14 cellular contexts compared by ENCODE assay signal in genomic region chr14:68286667-68287066, GRCh38.
DNase-seq lines count a peak whose midpoint lies in the region; ATAC-seq and TF ChIP-seq lines count a peak whose summit lies in the region.
"Had no signal": no experiment of that assay in that cellular context is flagged by ENCODE, and none has a peak within 500 bp of the region (broad histone marks: within the 10 kb centered on the region; RNA-seq: fewer than 3 reads in every experiment).

No MANE protein-coding gene starts in this region.

- ATAC-seq in RWPE2 (ENCODE audit: low read depth), result peak; percentile 94
- ATAC-seq in esophagus mucosa, result peak; percentile 34
- peak; percentile 49 for ATAC-seq in stimulated activated effector memory CD8-positive, alpha-beta T cell treated with anti-CD3 and anti-CD28 coated beads, Interleukin-12 subunit alpha, Interleukin-12 subunit beta, amount 100 ng/mL, for 72 hours
- ATAC-seq in HG03175 (IDR thresholded peaks at IDR 0.05; ENCODE audit: unreplicated experiment), result no peak

- peaks cover 50% of the 10 kb centered on the region for H3K4me1 Mint-ChIP-seq in T-helper 2 cell treated with Interferon-gamma antibody and Interleukin-4, amounts not matched to agents 5 μg/mL and 100 μg/mL, for 36 hours (ENCODE audit: low read depth)
- peaks cover 64% of the 10 kb centered on the region for H3K4me1 Mint-ChIP-seq in stimulated activated effector memory CD8-positive, alpha-beta T cell treated with anti-CD3 and anti-CD28 coated beads, Interleukin-12 subunit alpha, Interleukin-12 subunit beta, amount 100 ng/mL, for 72 hours

- H3K9me3 ChIP-seq in RWPE2 (ENCODE audit: severe bottlenecking), result no peaks in the 10 kb centered on the region
- H3K9me3 ChIP-seq: Caco-2, neutrophil had no signal

- no peak for DNase-seq in T-helper 2 cell treated with Interferon-gamma antibody and Interleukin-4, amounts not matched to agents 5 μg/mL and 100 μg/mL, for 36 hours (ENCODE audit: low spot score)
- DNase-seq in T-helper 2 cell, result no peak
- DNase-seq in RWPE2 (ENCODE audit: low spot score), result no peak
- no peak for DNase-seq in stimulated activated effector memory CD8-positive, alpha-beta T cell treated with anti-CD3 and anti-CD28 coated beads, Interleukin-12 subunit alpha, Interleukin-12 subunit beta, amount 100 ng/mL, for 72 hours (ENCODE audit: low spot score in 2 of 2)
- no peak for DNase-seq in ACHN
- no peak for DNase-seq in KG1 (lab: John Stamatoyannopoulos, UW)
- DNase-seq: activated CD4-positive, CD25-positive, alpha-beta regulatory T cell treated with anti-CD3 and anti-CD28 coated beads, Interleukin-2, amount 50 U/mL, for 72 hours; Caco-2 had no signal

- no peaks in the 10 kb centered on the region for H3K27me3 ChIP-seq in RWPE2 (ENCODE audit: insufficient read depth, poor library complexity, severe bottlenecking)

- H3K4me3 ChIP-seq in RWPE2 (ENCODE audit: severe bottlenecking), result no peak overlapping the region
- H3K4me3 ChIP-seq: lung had no signal

- no peaks in the 10 kb centered on the region for H3K36me3 ChIP-seq in RWPE2 (ENCODE audit: low read depth)
- H3K36me3 ChIP-seq: neutrophil had no signal

- H3K27ac Mint-ChIP-seq in T-helper 2 cell treated with Interferon-gamma antibody and Interleukin-4, amounts not matched to agents 5 μg/mL and 100 μg/mL, for 36 hours, result no peak overlapping the region
- peak overlapping the region; percentile 92 for H3K27ac Mint-ChIP-seq in stimulated activated effector memory CD8-positive, alpha-beta T cell treated with anti-CD3 and anti-CD28 coated beads, Interleukin-12 subunit alpha, Interleukin-12 subunit beta, amount 100 ng/mL, for 72 hours

- H3K36me3 Mint-ChIP-seq in T-helper 2 cell treated with Interferon-gamma antibody and Interleukin-4, amounts not matched to agents 5 μg/mL and 100 μg/mL, for 36 hours (ENCODE audit: low read depth), result peaks cover 7% of the 10 kb centered on the region
- H3K36me3 Mint-ChIP-seq in stimulated activated effector memory CD8-positive, alpha-beta T cell treated with anti-CD3 and anti-CD28 coated beads, Interleukin-12 subunit alpha, Interleukin-12 subunit beta, amount 100 ng/mL, for 72 hours, result no peaks in the 10 kb centered on the region

- H3K9me3 Mint-ChIP-seq in T-helper 2 cell treated with Interferon-gamma antibody and Interleukin-4, amounts not matched to agents 5 μg/mL and 100 μg/mL, for 36 hours, result no peaks in the 10 kb centered on the region
- no peaks in the 10 kb centered on the region for H3K9me3 Mint-ChIP-seq in stimulated activated effector memory CD8-positive, alpha-beta T cell treated with anti-CD3 and anti-CD28 coated beads, Interleukin-12 subunit alpha, Interleukin-12 subunit beta, amount 100 ng/mL, for 72 hours

- H3K4me1 ChIP-seq in RWPE2 (ENCODE audit: insufficient read depth, poor library complexity, severe bottlenecking), result no peaks in the 10 kb centered on the region

- H3K27me3 Mint-ChIP-seq in T-helper 2 cell treated with Interferon-gamma antibody and Interleukin-4, amounts not matched to agents 5 μg/mL and 100 μg/mL, for 36 hours (ENCODE audit: low read depth), result no peaks in the 10 kb centered on the region

- in situ Hi-C loops in ACHN (cut with HindIII; ENCODE audit: low pct_ligation_motif_present, low pct_unique_long_range_greater_than_20kb, low sequenced_read_pairs), result no loop called here

- no peak for TF ChIP-seq CTCF in RWPE2 (IDR thresholded peaks at IDR 0.05; ENCODE audit: poor library complexity, severe bottlenecking)

- no peak overlapping the region for H3K27ac ChIP-seq in RWPE2 (ENCODE audit: poor library complexity, severe bottlenecking)
- H3K27ac ChIP-seq: 22Rv1, HL-60 had no signal

- peak overlapping the region; percentile 36 for H3K4me3 Mint-ChIP-seq in T-helper 2 cell treated with Interferon-gamma antibody and Interleukin-4, amounts not matched to agents 5 μg/mL and 100 μg/mL, for 36 hours
- peak overlapping the region; percentile 57 for H3K4me3 Mint-ChIP-seq in stimulated activated effector memory CD8-positive, alpha-beta T cell treated with anti-CD3 and anti-CD28 coated beads, Interleukin-12 subunit alpha, Interleukin-12 subunit beta, amount 100 ng/mL, for 72 hours
